ENCODE assay signal across 10 cellular contexts in genomic region chr6:49978332-49979226, GRCh38. TPM values are rescaled to one million over a fixed set of nuclear protein-coding genes. Genes with fewer than 3 reads are reported as not detected.
DNase-seq lines count a peak whose midpoint lies in the region; ATAC-seq and TF ChIP-seq lines count a peak whose summit lies in the region.
"Had no signal": no experiment of that assay in that cellular context is flagged by ENCODE, and none has a peak within 500 bp of the region (broad histone marks: within the 10 kb centered on the region; RNA-seq: fewer than 3 reads in every experiment).

No MANE protein-coding gene starts in this region.

- peak overlapping the region; percentile 64 for H3K4me3 Mint-ChIP-seq in activated T-helper 2 cell treated with anti-CD3 and anti-CD28 coated beads, Interferon-gamma antibody, Interleukin-2, Interleukin-4, amounts not matched to agents 10 μg/mL and 5 μg/mL and 100 μg/mL, durations not matched to agents 14 hours and 24 hours and 36 hours (ENCODE audit: low read depth)
- no peak overlapping the region for H3K4me3 Mint-ChIP-seq in progenitor cell of endocrine pancreas (ENCODE audit: low read depth)

- no peaks in the 10 kb centered on the region for H3K36me3 ChIP-seq in tibial artery

- peak; percentile 10 for DNase-seq in DMS53 treated with DMSO at 0.1 percent for 48 hours (lab: John Stamatoyannopoulos, UW; ENCODE audit: unreplicated experiment)
- DNase-seq in activated T-helper 2 cell treated with anti-CD3 and anti-CD28 coated beads, Interferon-gamma antibody, Interleukin-2, Interleukin-4, amounts not matched to agents 10 μg/mL and 5 μg/mL and 100 μg/mL, durations not matched to agents 14 hours and 24 hours and 36 hours (ENCODE audit: low spot score) = no peak
- DNase-seq in NCI-H345 (lab: John Stamatoyannopoulos, UW) = no peak
- no peak for DNase-seq in tibial artery
- no peak for DNase-seq in progenitor cell of endocrine pancreas (ENCODE audit: low spot score, unreplicated experiment)
- no peak for DNase-seq in amniotic stem cell (lab: John Stamatoyannopoulos, UW)

- H3K27ac Mint-ChIP-seq in activated T-helper 2 cell treated with anti-CD3 and anti-CD28 coated beads, Interferon-gamma antibody, Interleukin-2, Interleukin-4, amounts not matched to agents 10 μg/mL and 5 μg/mL and 100 μg/mL, durations not matched to agents 14 hours and 24 hours and 36 hours = no peak overlapping the region
- H3K27ac Mint-ChIP-seq in progenitor cell of endocrine pancreas = no peak overlapping the region

- intact Hi-C loops in activated T-helper 2 cell treated with anti-CD3 and anti-CD28 coated beads, Interferon-gamma antibody, Interleukin-2, Interleukin-4, amounts not matched to agents 10 μg/mL and 5 μg/mL and 100 μg/mL, durations not matched to agents 14 hours and 24 hours and 36 hours (cut with micrococcal nuclease) = no loop called here
- intact Hi-C loops in tibial artery (cut with DNase I; ENCODE audit: low total_unique reads) = no loop called here

- no peak overlapping the region for H3K4me3 ChIP-seq in tibial artery

- H3K27me3 Mint-ChIP-seq in activated T-helper 2 cell treated with anti-CD3 and anti-CD28 coated beads, Interferon-gamma antibody, Interleukin-2, Interleukin-4, amounts not matched to agents 10 μg/mL and 5 μg/mL and 100 μg/mL, durations not matched to agents 14 hours and 24 hours and 36 hours (ENCODE audit: low read depth) = no peaks in the 10 kb centered on the region
- H3K27me3 Mint-ChIP-seq in progenitor cell of endocrine pancreas = no peaks in the 10 kb centered on the region

- TF ChIP-seq CTCF in tibial artery (IDR thresholded peaks at IDR 0.05) (no peak), progenitor cell of endocrine pancreas (IDR thresholded peaks at IDR 0.05; ENCODE audit: unreplicated experiment) (no peak)

- no peaks in the 10 kb centered on the region for H3K9me3 ChIP-seq in tibial artery

- no peak overlapping the region for H3K27ac ChIP-seq in tibial artery

- no peaks in the 10 kb centered on the region for H3K4me1 ChIP-seq in tibial artery

- peak; percentile 51 for ATAC-seq in GM19397 (IDR thresholded peaks at IDR 0.05; ENCODE audit: unreplicated experiment)
- ATAC-seq in HG03095 (IDR thresholded peaks at IDR 0.05; ENCODE audit: unreplicated experiment) = peak; percentile 42

- H3K9me3 Mint-ChIP-seq in activated T-helper 2 cell treated with anti-CD3 and anti-CD28 coated beads, Interferon-gamma antibody, Interleukin-2, Interleukin-4, amounts not matched to agents 10 μg/mL and 5 μg/mL and 100 μg/mL, durations not matched to agents 14 hours and 24 hours and 36 hours = no peaks in the 10 kb centered on the region
- H3K9me3 Mint-ChIP-seq in progenitor cell of endocrine pancreas (ENCODE audit: low read depth) = no peaks in the 10 kb centered on the region

- H3K27me3 ChIP-seq in tibial artery = no peaks in the 10 kb centered on the region

- H3K36me3 Mint-ChIP-seq in activated T-helper 2 cell treated with anti-CD3 and anti-CD28 coated beads, Interferon-gamma antibody, Interleukin-2, Interleukin-4, amounts not matched to agents 10 μg/mL and 5 μg/mL and 100 μg/mL, durations not matched to agents 14 hours and 24 hours and 36 hours (ENCODE audit: low read depth) = no peaks in the 10 kb centered on the region
- no peaks in the 10 kb centered on the region for H3K36me3 Mint-ChIP-seq in progenitor cell of endocrine pancreas (ENCODE audit: insufficient read depth)

- peaks cover 19% of the 10 kb centered on the region for H3K4me1 Mint-ChIP-seq in activated T-helper 2 cell treated with anti-CD3 and anti-CD28 coated beads, Interferon-gamma antibody, Interleukin-2, Interleukin-4, amounts not matched to agents 10 μg/mL and 5 μg/mL and 100 μg/mL, durations not matched to agents 14 hours and 24 hours and 36 hours (ENCODE audit: low read depth)
- no peaks in the 10 kb centered on the region for H3K4me1 Mint-ChIP-seq in progenitor cell of endocrine pancreas (ENCODE audit: low read depth)

RNA-seq across cellular contexts. Expression of gene DEFB113, which starts 9.2 kb away (rescaled TPM):
- not detected in 2 replicates for total RNA-seq in activated T-helper 2 cell treated with anti-CD3 and anti-CD28 coated beads, Interferon-gamma antibody, Interleukin-2, Interleukin-4, amounts not matched to agents 10 μg/mL and 5 μg/mL and 100 μg/mL, durations not matched to agents 14 hours and 24 hours and 36 hours
- total RNA-seq in progenitor cell of endocrine pancreas = not detected in 2 replicates
- total RNA-seq: HT-29, RPMI7951 had no signal

RNA-seq across cellular contexts. Expression of gene DEFB114, which starts 14.6 kb away (rescaled TPM):
- not detected in 2 replicates for total RNA-seq in activated T-helper 2 cell treated with anti-CD3 and anti-CD28 coated beads, Interferon-gamma antibody, Interleukin-2, Interleukin-4, amounts not matched to agents 10 μg/mL and 5 μg/mL and 100 μg/mL, durations not matched to agents 14 hours and 24 hours and 36 hours
- not detected in 2 replicates for total RNA-seq in progenitor cell of endocrine pancreas
- total RNA-seq: HT-29, RPMI7951 had no signal

RNA-seq across cellular contexts. Expression of gene DEFB110, which starts 43.2 kb away (rescaled TPM):
- total RNA-seq in activated T-helper 2 cell treated with anti-CD3 and anti-CD28 coated beads, Interferon-gamma antibody, Interleukin-2, Interleukin-4, amounts not matched to agents 10 μg/mL and 5 μg/mL and 100 μg/mL, durations not matched to agents 14 hours and 24 hours and 36 hours = not detected in 2 replicates
- total RNA-seq in progenitor cell of endocrine pancreas = not detected in 2 replicates
- total RNA-seq: HT-29, RPMI7951 had no signal
